8 cellular contexts compared by ENCODE assay signal in genomic region chr22:20569059-20570058, GRCh38.
DNase-seq lines count a peak whose midpoint lies in the region; ATAC-seq and TF ChIP-seq lines count a peak whose summit lies in the region.

No MANE protein-coding gene starts in this region.

- peak; percentile 96 for DNase-seq in GM03348 (ENCODE audit: low spot score)
- DNase-seq in amniotic stem cell (lab: John Stamatoyannopoulos, UW) = peak; percentile 67
- DNase-seq in kidney glomerular epithelial cell (lab: John Stamatoyannopoulos, UW) = peak; percentile 84
- DNase-seq in stimulated activated CD8-positive, alpha-beta memory T cell treated with anti-CD3 and anti-CD28 coated beads, Interleukin-12 subunit alpha, Interleukin-12 subunit beta, amount 100 ng/mL, for 1 hour (ENCODE audit: low read depth) = peak; percentile 67
- DNase-seq in HuH-7 (ENCODE audit: low spot score) = no peak

- ATAC-seq in SK-N-SH treated with all-trans-retinoic acid at 6 μM for 48 hours (peak; percentile 89), GM21515 (IDR thresholded peaks at IDR 0.05; ENCODE audit: unreplicated experiment) (no peak), HG02571 (IDR thresholded peaks at IDR 0.05; ENCODE audit: unreplicated experiment) (no peak)

TF ChIP-seq in SK-N-SH treated with all-trans-retinoic acid at 6 μM for 48 hours, 23 proteins besides CTCF, POLR2A, EP300 and RAD21:
- TF ChIP-seq, protein P1, sequence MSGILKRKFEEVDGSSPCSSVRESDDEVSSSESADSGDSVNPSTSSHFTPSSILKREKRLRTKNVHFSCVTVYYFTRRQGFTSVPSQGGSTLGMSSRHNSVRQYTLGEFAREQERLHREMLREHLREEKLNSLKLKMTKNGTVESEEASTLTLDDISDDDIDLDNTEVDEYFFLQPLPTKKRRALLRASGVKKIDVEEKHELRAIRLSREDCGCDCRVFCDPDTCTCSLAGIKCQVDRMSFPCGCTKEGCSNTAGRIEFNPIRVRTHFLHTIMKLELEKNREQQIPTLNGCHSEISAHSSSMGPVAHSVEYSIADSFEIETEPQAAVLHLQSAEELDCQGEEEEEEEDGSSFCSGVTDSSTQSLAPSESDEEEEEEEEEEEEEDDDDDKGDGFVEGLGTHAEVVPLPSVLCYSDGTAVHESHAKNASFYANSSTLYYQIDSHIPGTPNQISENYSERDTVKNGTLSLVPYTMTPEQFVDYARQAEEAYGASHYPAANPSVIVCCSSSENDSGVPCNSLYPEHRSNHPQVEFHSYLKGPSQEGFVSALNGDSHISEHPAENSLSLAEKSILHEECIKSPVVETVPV (CRISPR knock-in tag; IDR thresholded peaks at IDR 0.05) = no peak
- TF ChIP-seq RARB (CRISPR knock-in tag; IDR thresholded peaks at IDR 0.05) = no peak
- no peak for TF ChIP-seq OSR1 (CRISPR knock-in tag; IDR thresholded peaks at IDR 0.05)
- TF ChIP-seq TCF4 (CRISPR knock-in tag; IDR thresholded peaks at IDR 0.05; ENCODE audit: borderline replicate concordance) = no peak
- TF ChIP-seq CSDC2 (CRISPR knock-in tag; IDR thresholded peaks at IDR 0.05) = no peak
- no peak for TF ChIP-seq ZNF8 (CRISPR knock-in tag; IDR thresholded peaks at IDR 0.05)
- TF ChIP-seq, protein P2, sequence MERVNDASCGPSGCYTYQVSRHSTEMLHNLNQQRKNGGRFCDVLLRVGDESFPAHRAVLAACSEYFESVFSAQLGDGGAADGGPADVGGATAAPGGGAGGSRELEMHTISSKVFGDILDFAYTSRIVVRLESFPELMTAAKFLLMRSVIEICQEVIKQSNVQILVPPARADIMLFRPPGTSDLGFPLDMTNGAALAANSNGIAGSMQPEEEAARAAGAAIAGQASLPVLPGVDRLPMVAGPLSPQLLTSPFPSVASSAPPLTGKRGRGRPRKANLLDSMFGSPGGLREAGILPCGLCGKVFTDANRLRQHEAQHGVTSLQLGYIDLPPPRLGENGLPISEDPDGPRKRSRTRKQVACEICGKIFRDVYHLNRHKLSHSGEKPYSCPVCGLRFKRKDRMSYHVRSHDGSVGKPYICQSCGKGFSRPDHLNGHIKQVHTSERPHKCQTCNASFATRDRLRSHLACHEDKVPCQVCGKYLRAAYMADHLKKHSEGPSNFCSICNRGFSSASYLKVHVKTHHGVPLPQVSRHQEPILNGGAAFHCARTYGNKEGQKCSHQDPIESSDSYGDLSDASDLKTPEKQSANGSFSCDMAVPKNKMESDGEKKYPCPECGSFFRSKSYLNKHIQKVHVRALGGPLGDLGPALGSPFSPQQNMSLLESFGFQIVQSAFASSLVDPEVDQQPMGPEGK (CRISPR knock-in tag; IDR thresholded peaks at IDR 0.05; ENCODE audit: borderline replicate concordance) = no peak
